In genomic region chrX:14235004-14235403, GRCh38 we compare ENCODE assay signal across 26 cellular contexts.
DNase-seq lines count a peak whose midpoint lies in the region; ATAC-seq and TF ChIP-seq lines count a peak whose summit lies in the region.
"Had no signal": no experiment of that assay in that cellular context is flagged by ENCODE, and none has a peak within 500 bp of the region (broad histone marks: within the 10 kb centered on the region; RNA-seq: fewer than 3 reads in every experiment).

No MANE protein-coding gene starts in this region.

- H3K4me3 Mint-ChIP-seq in Calu3 (ENCODE audit: low read depth, unreplicated experiment) (no peak overlapping the region), WTC11 (no peak overlapping the region)
- H3K4me3 Mint-ChIP-seq: activated CD4-positive, alpha-beta T cell treated with anti-CD3 and anti-CD28 coated beads for 36 hours; activated CD8-positive, alpha-beta T cell treated with anti-CD3 and anti-CD28 coated beads, Interleukin-2, amount 10 ng/mL, durations not matched to agents 7 days and 5 days; activated naive CD4-positive, alpha-beta T cell treated with anti-CD3 and anti-CD28 coated beads, Interleukin-2, amount 50 U/mL, for 24 hours; HFFc6; natural killer cell treated with Interleukin-12 subunit alpha and Interleukin-12 subunit beta and Interleukin-15 and Interleukin-18, amount 100 ng/mL, for 72 hours; stimulated activated effector memory CD8-positive, alpha-beta T cell treated with anti-CD3 and anti-CD28 coated beads, Interleukin-12 subunit alpha, Interleukin-12 subunit beta, amount 100 ng/mL, for 72 hours had no signal

- CTCF ChIA-PET in Calu3 (lab: Charles Lee) = no interaction called here
- CTCF ChIA-PET in WTC11 (lab: Charles Lee) = no interaction called here

- no peak for ATAC-seq in WTC11
- ATAC-seq in HG02981 (IDR thresholded peaks at IDR 0.05; ENCODE audit: unreplicated experiment) = no peak
- ATAC-seq in HG03025 (IDR thresholded peaks at IDR 0.05; ENCODE audit: low FRiP score, unreplicated experiment) = no peak
- no peak for ATAC-seq in GM21737 (IDR thresholded peaks at IDR 0.05; ENCODE audit: unreplicated experiment)
- ATAC-seq: activated CD4-positive, alpha-beta T cell treated with anti-CD3 and anti-CD28 coated beads for 36 hours; activated CD8-positive, alpha-beta T cell treated with anti-CD3 and anti-CD28 coated beads, Interleukin-2, amount 10 ng/mL, durations not matched to agents 7 days and 5 days; lower lobe of right lung; natural killer cell treated with Interleukin-12 subunit alpha and Interleukin-12 subunit beta and Interleukin-15 and Interleukin-18, amount 100 ng/mL, for 72 hours; stimulated activated effector memory CD8-positive, alpha-beta T cell treated with anti-CD3 and anti-CD28 coated beads, Interleukin-12 subunit alpha, Interleukin-12 subunit beta, amount 100 ng/mL, for 72 hours had no signal

- peak; percentile 28 for DNase-seq in Calu3
- DNase-seq in KBM-7 = peak; percentile 5
- DNase-seq in WTC11 (ENCODE audit: low spot score) = peak; percentile 10
- DNase-seq in iPS-NIHi7 (ENCODE audit: extremely low spot score) = peak; percentile 50
- DNase-seq in activated CD8-positive, alpha-beta memory T cell treated with anti-CD3 and anti-CD28 coated beads, Interleukin-2, amount 50 U/mL, for 4 hours = no peak
- DNase-seq: activated CD4-positive, alpha-beta T cell treated with anti-CD3 and anti-CD28 coated beads for 36 hours; activated CD8-positive, alpha-beta T cell treated with anti-CD3 and anti-CD28 coated beads, Interleukin-2, amount 10 ng/mL, durations not matched to agents 7 days and 5 days; amygdala; BE2C; HFFc6; kidney; lower lobe of right lung; NCI-H1417; NCI-H2029; NCI-H2227 treated with DMSO at 0.1 percent for 48 hours; NCI-H526; Peyer's patch; SHP77 treated with DMSO at 0.1 percent for 48 hours; T-helper 9 cell had no signal

- no peaks in the 10 kb centered on the region for H3K4me1 Mint-ChIP-seq in Calu3 (ENCODE audit: low read depth, unreplicated experiment)
- H3K4me1 Mint-ChIP-seq in WTC11 = peaks cover 5% of the 10 kb centered on the region; the same call in 1 of the 2 replicates
- H3K4me1 Mint-ChIP-seq: activated CD4-positive, alpha-beta T cell treated with anti-CD3 and anti-CD28 coated beads for 36 hours; activated naive CD4-positive, alpha-beta T cell treated with anti-CD3 and anti-CD28 coated beads, Interleukin-2, amount 50 U/mL, for 24 hours; stimulated activated effector memory CD8-positive, alpha-beta T cell treated with anti-CD3 and anti-CD28 coated beads, Interleukin-12 subunit alpha, Interleukin-12 subunit beta, amount 100 ng/mL, for 72 hours had no signal

- H3K36me3 Mint-ChIP-seq in Calu3 (ENCODE audit: insufficient read depth, unreplicated experiment) (no peaks in the 10 kb centered on the region), WTC11 (peaks cover 9% of the 10 kb centered on the region)
- H3K36me3 Mint-ChIP-seq: activated naive CD4-positive, alpha-beta T cell treated with anti-CD3 and anti-CD28 coated beads, Interleukin-2, amount 50 U/mL, for 24 hours; natural killer cell treated with Interleukin-12 subunit alpha and Interleukin-12 subunit beta and Interleukin-15 and Interleukin-18, amount 100 ng/mL, for 72 hours; stimulated activated effector memory CD8-positive, alpha-beta T cell treated with anti-CD3 and anti-CD28 coated beads, Interleukin-12 subunit alpha, Interleukin-12 subunit beta, amount 100 ng/mL, for 72 hours had no signal

- BruUV-seq in Calu3 (replicated peaks; lab: Mats Ljungman, UMichigan) = no TSS peak

- intact Hi-C loops in Calu3 (cut with micrococcal nuclease; ENCODE audit: unreplicated experiment) = no loop called here

- peaks cover 24% of the 10 kb centered on the region for H3K27me3 Mint-ChIP-seq in Calu3 (ENCODE audit: unreplicated experiment)
- H3K27me3 Mint-ChIP-seq in WTC11 (ENCODE audit: low read depth) = peaks cover 3% of the 10 kb centered on the region
- H3K27me3 Mint-ChIP-seq: activated CD4-positive, alpha-beta T cell treated with anti-CD3 and anti-CD28 coated beads for 36 hours; activated naive CD4-positive, alpha-beta T cell treated with anti-CD3 and anti-CD28 coated beads, Interleukin-2, amount 50 U/mL, for 24 hours; natural killer cell treated with Interleukin-12 subunit alpha and Interleukin-12 subunit beta and Interleukin-15 and Interleukin-18, amount 100 ng/mL, for 72 hours had no signal

- in situ Hi-C loops in KBM-7 (cut with MboI; ENCODE audit: low pct_unique_long_range_greater_than_20kb, low sequenced_read_pairs) = no loop called here

- no peak overlapping the region for H3K27ac Mint-ChIP-seq in Calu3 (ENCODE audit: unreplicated experiment)
- no peak overlapping the region for H3K27ac Mint-ChIP-seq in WTC11
- H3K27ac Mint-ChIP-seq: activated CD4-positive, alpha-beta T cell treated with anti-CD3 and anti-CD28 coated beads for 36 hours; activated CD8-positive, alpha-beta T cell treated with anti-CD3 and anti-CD28 coated beads, Interleukin-2, amount 10 ng/mL, durations not matched to agents 7 days and 5 days; activated naive CD4-positive, alpha-beta T cell treated with anti-CD3 and anti-CD28 coated beads, Interleukin-2, amount 50 U/mL, for 24 hours; activated T-helper 2 cell treated with anti-CD3 and anti-CD28 coated beads, Interferon-gamma antibody, Interleukin-2, Interleukin-4, amounts not matched to agents 10 μg/mL and 5 μg/mL and 100 μg/mL, durations not matched to agents 14 hours and 24 hours and 36 hours; HFFc6; natural killer cell treated with Interleukin-12 subunit alpha and Interleukin-12 subunit beta and Interleukin-15 and Interleukin-18, amount 100 ng/mL, for 72 hours; stimulated activated effector memory CD8-positive, alpha-beta T cell treated with anti-CD3 and anti-CD28 coated beads, Interleukin-12 subunit alpha, Interleukin-12 subunit beta, amount 100 ng/mL, for 72 hours had no signal

- POLR2A ChIA-PET in WTC11 (lab: Charles Lee) = no interaction called here

- H3K9me3 Mint-ChIP-seq in Calu3 (ENCODE audit: low read depth, unreplicated experiment) (no peaks in the 10 kb centered on the region), WTC11 (peaks cover 19% of the 10 kb centered on the region)
- H3K9me3 Mint-ChIP-seq: activated naive CD4-positive, alpha-beta T cell treated with anti-CD3 and anti-CD28 coated beads, Interleukin-2, amount 50 U/mL, for 24 hours; activated T-helper 2 cell treated with anti-CD3 and anti-CD28 coated beads, Interferon-gamma antibody, Interleukin-2, Interleukin-4, amounts not matched to agents 10 μg/mL and 5 μg/mL and 100 μg/mL, durations not matched to agents 14 hours and 24 hours and 36 hours; stimulated activated effector memory CD8-positive, alpha-beta T cell treated with anti-CD3 and anti-CD28 coated beads, Interleukin-12 subunit alpha, Interleukin-12 subunit beta, amount 100 ng/mL, for 72 hours had no signal

- TF ChIP-seq CTCF in Calu3 (IDR thresholded peaks at IDR 0.05; ENCODE audit: unreplicated experiment) (no peak), WTC11 (IDR thresholded peaks at IDR 0.05) (no peak)

TF ChIP-seq in WTC11, 78 proteins besides CTCF, POLR2A, EP300 and RAD21 (continues in another document):
- TF ChIP-seq SMAD4 (CRISPR knock-in tag; IDR thresholded peaks at IDR 0.05) = no peak
- TF ChIP-seq ZNF281 (CRISPR knock-in tag; IDR thresholded peaks at IDR 0.05) = no peak
- TF ChIP-seq NFE2L1 (CRISPR knock-in tag; IDR thresholded peaks at IDR 0.05) = no peak
- TF ChIP-seq FOXJ3 (CRISPR knock-in tag; IDR thresholded peaks at IDR 0.05; ENCODE audit: borderline replicate concordance) = no peak
- TF ChIP-seq AR (CRISPR knock-in tag; IDR thresholded peaks at IDR 0.05) = no peak
- TF ChIP-seq TCF7 (CRISPR knock-in tag; IDR thresholded peaks at IDR 0.05; ENCODE audit: low read depth) = no peak
